Comparison of ENCODE assay signal across 21 cellular contexts in the genomic region with DNA sequence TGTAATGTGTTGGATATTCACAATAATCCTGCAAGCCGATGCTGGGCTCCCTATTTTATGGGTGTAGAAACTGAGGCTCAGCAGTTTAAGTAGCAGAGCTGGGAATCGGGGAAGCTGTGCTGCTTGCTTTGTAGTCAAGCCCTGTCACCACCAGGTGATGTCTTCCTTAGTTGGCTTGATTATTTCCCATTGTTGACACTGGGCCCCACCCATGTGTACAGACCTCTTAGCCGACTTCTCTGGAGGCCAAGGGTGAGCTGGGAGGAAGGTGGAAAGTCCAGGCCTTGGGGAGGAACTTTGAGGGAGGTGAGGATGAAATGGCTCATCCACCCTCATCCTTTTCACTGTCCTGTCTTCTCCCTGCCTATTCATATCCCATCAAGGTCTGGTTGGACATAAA.
A peak's percentile ranks its signal among the peaks of the same experiment; 100 is the strongest.
DNase-seq lines count a peak whose midpoint lies in the region; ATAC-seq, FAIRE-seq and TF ChIP-seq lines count a peak whose summit lies in the region.
"Had no signal": no experiment of that assay in that cellular context is flagged by ENCODE, and none has a peak within 500 bp of the region (broad histone marks: within the 10 kb centered on the region; RNA-seq: fewer than 3 reads in every experiment).

No MANE protein-coding gene starts in this region.

- H3K36me3 ChIP-seq in hepatocyte (replicated peaks; ENCODE audit: insufficient read depth, low read depth) (no peaks in the 10 kb centered on the region), small intestine (ENCODE audit: control insufficient read depth in 2 of 2, insufficient read depth in 2 of 2, low read length in 2 of 2) (peaks cover 0 to 9% of the 10 kb centered on the region in 2 donors)
- H3K36me3 ChIP-seq: BE2C had no signal

- no peaks in the 10 kb centered on the region for H4K20me1 ChIP-seq in hepatocyte (ENCODE audit: insufficient read depth, poor library complexity, severe bottlenecking)

- peak; percentile 21 for TF ChIP-seq CTCF in hepatocyte (IDR thresholded peaks at IDR 0.05; ENCODE audit: poor library complexity)
- TF ChIP-seq CTCF in GM13976 (IDR thresholded peaks at IDR 0.05; ENCODE audit: borderline replicate concordance, control extremely low read depth, extremely low read depth, insufficient read depth, missing control alignments) = no peak

- peak overlapping the region; percentile 69 for H3K27ac ChIP-seq in hepatocyte
- H3K27ac ChIP-seq in small intestine (ENCODE audit: low read depth in 1 of 2, low read length in 1 of 2) = no peak overlapping the region
- H3K27ac ChIP-seq: KMS-11 had no signal

- no peaks in the 10 kb centered on the region for H3K79me2 ChIP-seq in hepatocyte

- no peak overlapping the region for H3K4me2 ChIP-seq in hepatocyte
- H3K4me2 ChIP-seq: KMS-11 had no signal

- peaks cover 7% of the 10 kb centered on the region for H3K4me1 ChIP-seq in hepatocyte (ENCODE audit: insufficient read depth)
- no peaks in the 10 kb centered on the region for H3K4me1 ChIP-seq in small intestine (ENCODE audit: control insufficient read depth in 2 of 2, insufficient read depth in 1 of 2, low read depth in 1 of 2, low read length in 1 of 2)
- H3K4me1 ChIP-seq: BE2C had no signal

- H3K4me3 ChIP-seq in hepatocyte (no peak overlapping the region), small intestine (ENCODE audit: low read depth in 1 of 2, low read length in 2 of 2) (no peak overlapping the region)

- DNase-seq in SIG-M5 treated with dmso at 0.1 percent for 504 hours (lab: John Stamatoyannopoulos, UW; ENCODE audit: unreplicated experiment) (peak; percentile 18), SIG-M5 (lab: John Stamatoyannopoulos, UW) (no peak), LoVo (ENCODE audit: low spot score) (peak; percentile 36), hepatocyte (ENCODE audit: low spot score) (peak; percentile 68), small intestine (peak; percentile 92), NCI-H524 treated with DMSO at 0.1 percent for 48 hours (lab: John Stamatoyannopoulos, UW) (no peak), GM13976 (ENCODE audit: low spot score) (no peak)
- DNase-seq: 8988T; BE2C; CD4-positive, alpha-beta memory T cell; GF-D8; NCI-H1092 treated with DMSO at 0.1 percent for 48 hours; NCI-H187; NCI-H2171; SHP77 had no signal

- H3K9me2 ChIP-seq in hepatocyte (replicated peaks; ENCODE audit: insufficient read depth) = no peaks in the 10 kb centered on the region

- WGBS in hepatocyte (ENCODE audit: low lambda C conversion rate, missing lambda C conversion rate) = 74% methylated on average over 3 of the region's 3 CpGs
- 14 to 61% (median 30%) methylated on average over 3 of the region's 3 CpGs for WGBS in small intestine, 3 donors

- in situ Hi-C loops in GM13976 (cut with MboI; ENCODE audit: low sequenced_read_pairs, unreplicated experiment) = no loop called here

- H3K9me3 ChIP-seq in hepatocyte (ENCODE audit: low read depth) (no peaks in the 10 kb centered on the region), small intestine (ENCODE audit: control insufficient read depth, low read depth) (no peaks in the 10 kb centered on the region)
- H3K9me3 ChIP-seq: BE2C had no signal

- ATAC-seq in HG03354 (IDR thresholded peaks at IDR 0.05; ENCODE audit: poor library complexity, severe bottlenecking, unreplicated experiment) = no peak

- no peak overlapping the region for H2AFZ ChIP-seq in hepatocyte

- no peaks in the 10 kb centered on the region for H3K27me3 ChIP-seq in hepatocyte
- peaks cover 0 to 2% of the 10 kb centered on the region in 2 donors for H3K27me3 ChIP-seq in small intestine (ENCODE audit: control insufficient read depth in 2 of 2, insufficient read depth in 2 of 2, low read length in 2 of 2)
- H3K27me3 ChIP-seq: BE2C had no signal

- no peak for FAIRE-seq in small intestine (lab: Jason Lieb, UNC)
- FAIRE-seq: D721Med, GM12891, H1, RCC 7860 had no signal

Comparison
In these comparisons a context has a peak if more than half of its experiments do, and no peak if none do; other contexts are left out.
1. DNase-seq: peak in SIG-M5 treated with dmso at 0.1 percent for 504 hours (single experiment), LoVo (single experiment), hepatocyte (single experiment) and small intestine (single experiment); none in SIG-M5 (single experiment), NCI-H524 treated with DMSO at 0.1 percent for 48 hours (single experiment) and GM13976 (single experiment).